ENCODE assay signal across 8 cellular contexts in the genomic region with DNA sequence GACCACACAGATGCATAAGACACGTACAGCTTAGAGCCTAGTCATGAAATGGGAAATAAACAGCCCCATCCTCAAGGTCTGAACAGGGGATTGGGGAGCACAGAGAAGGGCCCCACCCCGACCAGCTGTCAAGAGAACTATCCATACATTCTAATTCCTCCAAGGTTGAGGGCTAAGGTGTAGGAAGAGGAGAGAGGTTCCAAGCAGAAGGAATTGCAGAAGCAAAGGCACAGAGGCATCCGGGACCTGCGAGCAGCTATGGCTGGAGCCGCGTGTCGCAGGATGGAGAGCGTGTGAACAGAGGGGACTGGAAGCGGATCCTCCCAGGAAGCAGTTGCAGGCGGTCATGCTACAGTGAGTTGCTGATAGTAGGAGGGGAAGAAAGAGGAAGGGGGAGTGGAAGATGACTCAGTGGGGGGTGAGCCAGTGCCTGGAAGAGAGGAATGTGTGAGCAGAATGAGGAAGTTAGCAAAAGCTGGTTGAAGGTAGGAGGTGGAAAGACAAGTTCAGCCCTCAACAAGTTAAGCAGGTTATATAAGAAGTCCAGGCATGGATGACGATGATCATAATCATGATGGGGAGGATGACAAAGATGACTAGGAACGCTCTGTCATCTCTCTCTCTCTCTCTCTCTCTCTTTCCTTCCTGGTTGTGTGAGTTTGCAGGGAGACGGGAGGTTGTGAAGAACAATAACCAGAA.
DNase-seq lines count a peak whose midpoint lies in the region; ATAC-seq, FAIRE-seq and TF ChIP-seq lines count a peak whose summit lies in the region.

No MANE protein-coding gene starts in this region.

- no peaks in the 10 kb centered on the region for H3K79me2 ChIP-seq in GM12878 (ENCODE audit: control insufficient read depth, insufficient read depth, low read length)

- ATAC-seq in GM12878 (no peak), HG02981 (IDR thresholded peaks at IDR 0.05; ENCODE audit: unreplicated experiment) (no peak)

- no peaks in the 10 kb centered on the region for H3K27me3 ChIP-seq in GM12878 (replicated peaks in 1 of 2; ENCODE audit: control insufficient read depth in 2 of 2, insufficient read depth in 2 of 2, low read length in 1 of 2)
- no peaks in the 10 kb centered on the region for H3K27me3 ChIP-seq in testis
- no peaks in the 10 kb centered on the region for H3K27me3 ChIP-seq in vagina

- H3K4me3 ChIP-seq in AG10803 (ENCODE audit: low read length): no peak overlapping the region
- H3K4me3 ChIP-seq in GM12878: no peak overlapping the region
- no peak overlapping the region for H3K4me3 ChIP-seq in testis
- H3K4me3 ChIP-seq in vagina: no peak overlapping the region

- intact Hi-C loops in GM12878 (cut with micrococcal nuclease; ENCODE audit: unreplicated experiment): no loop called here
- intact Hi-C loops in testis (cut with DNase I; ENCODE audit: low total_unique reads): no loop called here
- intact Hi-C loops in vagina (cut with DNase I): no loop called here

- no TSS peak for BruUV-seq in GM12878 (replicated peaks; lab: Mats Ljungman, UMichigan)

- no peak for TF ChIP-seq RAD21 in GM12878 (IDR thresholded peaks at IDR 0.05; ENCODE audit: insufficient read depth, low read depth, low read length)

- in situ Hi-C loops in GM12878 (cut with MboI): no loop called here

- SMC1A ChIA-PET in GM12878 (lab: Charles Lee; ENCODE audit: uncharacterized antibody, unreplicated experiment): interaction anchor here (1.1 to 1.4 kb wide), 2 partner anchors 8 to 10 kb away, joined by 3 to 4 read pairs; no protein-coding TSS in a partner anchor

- TF ChIP-seq CTCF in AG10803 (conservative IDR thresholded peaks at IDR 0.05; ENCODE audit: low read length): no peak
- no peak for TF ChIP-seq CTCF in GM12878 (IDR thresholded peaks at IDR 0.05 in 2 of 3, conservative IDR thresholded peaks at IDR 0.05 in 1 of 3; ENCODE audit: control insufficient read depth in 2 of 3, extremely low read depth in 1 of 3, insufficient read depth in 1 of 3, low read depth in 3 of 3, low read length in 3 of 3)
- no peak for TF ChIP-seq CTCF in testis (IDR thresholded peaks at IDR 0.05)
- no peak for TF ChIP-seq CTCF in vagina (IDR thresholded peaks at IDR 0.05)

- POLR2A ChIA-PET in GM12878 (lab: Charles Lee): no interaction called here

- DNase-seq in AG10803 (ENCODE audit: low read depth) (peak; percentile 66), LoVo (ENCODE audit: low spot score) (peak; percentile 40), GM12878 (ENCODE audit: low read depth, low spot score) (no peak), iris pigment epithelial cell (ENCODE audit: low read depth) (peak; percentile 83), testis (peak; percentile 45), vagina (ENCODE audit: extremely low spot score in 2 of 2) (no peak), NCI-H146 (lab: John Stamatoyannopoulos, UW) (no peak)

- FAIRE-seq in GM12878 (lab: Jason Lieb, UNC): peak; percentile 38

- H3K27ac ChIP-seq in GM12878 (ENCODE audit: control insufficient read depth, insufficient read depth) (peak overlapping the region; percentile 45), testis (no peak overlapping the region), vagina (no peak overlapping the region)

- no peak for TF ChIP-seq POLR2A in GM12878 (IDR thresholded peaks at IDR 0.05; ENCODE audit: low read depth, low read length)
- no peak for TF ChIP-seq POLR2A in testis (IDR thresholded peaks at IDR 0.05)
- TF ChIP-seq POLR2A in vagina (IDR thresholded peaks at IDR 0.05): no peak

- no peaks in the 10 kb centered on the region for H3K36me3 ChIP-seq in GM12878 (ENCODE audit: control insufficient read depth in 2 of 2, insufficient read depth in 2 of 2, low read length in 1 of 2)
- H3K36me3 ChIP-seq in testis (ENCODE audit: low read depth, missing control alignments): no peaks in the 10 kb centered on the region
- H3K36me3 ChIP-seq in vagina: no peaks in the 10 kb centered on the region

- CTCF ChIA-PET in GM12878 (lab: Yijun Ruan, JAX): interaction anchor here (0.6 to 0.8 kb wide), 3 partner anchors 20 to 139 kb away, joined by 3 to 5 read pairs (median 3); no protein-coding TSS in a partner anchor

- no peak for TF ChIP-seq EP300 in GM12878 (IDR thresholded peaks at IDR 0.05; ENCODE audit: borderline replicate concordance in 1 of 2, control insufficient read depth in 1 of 2, low read depth in 2 of 2, low read length in 2 of 2)

- WGBS in GM12878 (ENCODE audit: insufficient coverage, insufficient replicate concordance, low lambda C conversion rate, missing lambda C conversion rate): 61% methylated on average over 13 of the region's 13 CpGs
- 79 to 85% methylated on average over 13 of the region's 13 CpGs for WGBS in testis, 2 donors

- no peaks in the 10 kb centered on the region for H3K9me3 ChIP-seq in GM12878 (replicated peaks; ENCODE audit: control insufficient read depth, insufficient read depth, low read length)
- no peaks in the 10 kb centered on the region for H3K9me3 ChIP-seq in testis
- no peaks in the 10 kb centered on the region for H3K9me3 ChIP-seq in vagina

- H4K20me1 ChIP-seq in GM12878 (ENCODE audit: control insufficient read depth, insufficient read depth): no peaks in the 10 kb centered on the region

- H3K4me2 ChIP-seq in GM12878 (ENCODE audit: control insufficient read depth, insufficient read depth): peak overlapping the region; percentile 57

- H3K4me1 ChIP-seq in GM12878 (ENCODE audit: control insufficient read depth, insufficient read depth, low read length) (peaks cover 51% of the 10 kb centered on the region), testis (peaks cover 18% of the 10 kb centered on the region), vagina (peaks cover 23% of the 10 kb centered on the region)

- RAD21 ChIA-PET in GM12878 (lab: Charles Lee; ENCODE audit: unreplicated experiment): no interaction called here

- no peak overlapping the region for H3K9ac ChIP-seq in GM12878 (ENCODE audit: control insufficient read depth, insufficient read depth, low read length)

- peak overlapping the region; percentile 59 for H2AFZ ChIP-seq in GM12878 (ENCODE audit: control insufficient read depth, low read depth, low read length)

TF ChIP-seq in GM12878, 131 proteins besides CTCF, POLR2A, EP300 and RAD21:
- TF ChIP-seq SREBF1 (IDR thresholded peaks at IDR 0.05; ENCODE audit: low read length) (no peak), GATAD2B (conservative IDR thresholded peaks at IDR 0.05; ENCODE audit: low read depth) (no peak), RCOR1 (conservative IDR thresholded peaks at IDR 0.05; ENCODE audit: low read depth, low read length) (no peak), SUPT20H (IDR thresholded peaks at IDR 0.05; ENCODE audit: borderline replicate concordance, control insufficient read depth, low read depth, low read length) (no peak), PAX5 (IDR thresholded peaks at IDR 0.05; ENCODE audit: borderline replicate concordance, low read depth, low read length) (peak; percentile 90), SPI1 (IDR thresholded peaks at IDR 0.05; ENCODE audit: borderline replicate concordance, insufficient read depth, low read depth, low read length) (peak; percentile 82), CREB1 (IDR thresholded peaks at IDR 0.05; ENCODE audit: low read depth) (0 out of 2 replicates have a peak, but pooled peaks have one; percentile 8), EED (IDR thresholded peaks at IDR 0.05; ENCODE audit: low read depth) (0 out of 2 replicates have a peak, but pooled peaks have one; percentile 43), ATF2 (IDR thresholded peaks at IDR 0.05; ENCODE audit: low read length) (no peak), BHLHE40 (IDR thresholded peaks at IDR 0.05; ENCODE audit: borderline replicate concordance in 1 of 2, low read depth in 2 of 2, low read length in 1 of 2) (no peak), IKZF1 (conservative IDR thresholded peaks at IDR 0.05) (peak; percentile 59; the same call in 1 of the 2 replicates), IKZF2 (IDR thresholded peaks at IDR 0.05) (peak; percentile 63 to 69; a peak in 2 of 4 replicates)
- TF ChIP-seq, protein P1, sequence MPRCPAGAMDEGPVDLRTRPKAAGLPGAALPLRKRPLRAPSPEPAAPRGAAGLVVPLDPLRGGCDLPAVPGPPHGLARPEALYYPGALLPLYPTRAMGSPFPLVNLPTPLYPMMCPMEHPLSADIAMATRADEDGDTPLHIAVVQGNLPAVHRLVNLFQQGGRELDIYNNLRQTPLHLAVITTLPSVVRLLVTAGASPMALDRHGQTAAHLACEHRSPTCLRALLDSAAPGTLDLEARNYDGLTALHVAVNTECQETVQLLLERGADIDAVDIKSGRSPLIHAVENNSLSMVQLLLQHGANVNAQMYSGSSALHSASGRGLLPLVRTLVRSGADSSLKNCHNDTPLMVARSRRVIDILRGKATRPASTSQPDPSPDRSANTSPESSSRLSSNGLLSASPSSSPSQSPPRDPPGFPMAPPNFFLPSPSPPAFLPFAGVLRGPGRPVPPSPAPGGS (IDR thresholded peaks at IDR 0.05; ENCODE audit: borderline replicate concordance, insufficient read depth, low read depth, low read length, poor library complexity, severe bottlenecking): no peak
- TF ChIP-seq, protein P2, sequence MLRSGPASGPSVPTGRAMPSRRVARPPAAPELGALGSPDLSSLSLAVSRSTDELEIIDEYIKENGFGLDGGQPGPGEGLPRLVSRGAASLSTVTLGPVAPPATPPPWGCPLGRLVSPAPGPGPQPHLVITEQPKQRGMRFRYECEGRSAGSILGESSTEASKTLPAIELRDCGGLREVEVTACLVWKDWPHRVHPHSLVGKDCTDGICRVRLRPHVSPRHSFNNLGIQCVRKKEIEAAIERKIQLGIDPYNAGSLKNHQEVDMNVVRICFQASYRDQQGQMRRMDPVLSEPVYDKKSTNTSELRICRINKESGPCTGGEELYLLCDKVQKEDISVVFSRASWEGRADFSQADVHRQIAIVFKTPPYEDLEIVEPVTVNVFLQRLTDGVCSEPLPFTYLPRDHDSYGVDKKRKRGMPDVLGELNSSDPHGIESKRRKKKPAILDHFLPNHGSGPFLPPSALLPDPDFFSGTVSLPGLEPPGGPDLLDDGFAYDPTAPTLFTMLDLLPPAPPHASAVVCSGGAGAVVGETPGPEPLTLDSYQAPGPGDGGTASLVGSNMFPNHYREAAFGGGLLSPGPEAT (IDR thresholded peaks at IDR 0.05; ENCODE audit: low read depth): no peak
TF ChIP-seq in GM12878: peak in this region for 6.

Comparison
In these comparisons a context has a peak if more than half of its experiments do, and no peak if none do; other contexts are left out.
1. DNase-seq: peak in AG10803 (single experiment), LoVo (single experiment), iris pigment epithelial cell (single experiment) and testis (single experiment); none in GM12878 (single experiment), vagina (0 of 2) and NCI-H146 (single experiment).